Comparison of ENCODE assay signal across 1 cellular context in the genomic region with DNA sequence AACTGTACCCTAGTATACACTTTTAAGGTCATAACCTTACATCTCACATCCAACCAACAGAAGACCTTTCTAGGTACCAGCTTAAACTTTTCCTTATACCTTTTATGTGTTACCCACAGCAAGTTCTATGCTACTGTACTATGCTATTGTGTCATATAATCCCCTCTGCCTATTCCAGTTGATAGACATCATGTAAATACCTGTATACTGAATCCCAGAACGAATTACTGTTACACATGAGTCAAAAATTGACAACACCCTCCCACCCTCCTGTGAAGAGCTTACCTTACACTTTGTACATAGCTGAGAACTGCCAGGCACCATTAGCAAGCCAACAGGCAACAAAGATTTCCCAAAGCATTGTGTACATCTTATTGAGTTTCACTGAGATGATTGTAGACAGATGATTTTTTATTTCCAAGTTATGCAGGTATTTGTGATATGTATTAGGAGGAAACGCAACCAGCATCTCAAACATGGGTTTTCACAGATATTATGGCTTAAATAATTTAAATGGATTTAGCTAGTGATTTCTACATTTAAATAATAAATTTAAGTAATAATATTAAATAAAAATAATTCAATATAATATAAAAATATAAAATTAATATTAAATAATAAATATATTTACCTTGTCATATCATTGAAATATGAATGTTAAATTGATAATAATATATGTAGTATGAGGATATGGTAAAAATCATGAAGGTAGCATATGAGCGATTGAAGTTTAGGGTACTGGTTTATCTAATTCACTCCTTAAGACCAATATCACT.
TF ChIP-seq lines count a peak whose summit lies in the region.

No MANE protein-coding gene starts in this region.

TF ChIP-seq in IMR-90, 13 proteins besides CTCF, POLR2A, EP300 and RAD21:
- TF ChIP-seq ELK1 (IDR thresholded peaks at IDR 0.05; ENCODE audit: borderline replicate concordance, low read depth, low read length) (no peak), MAZ (IDR thresholded peaks at IDR 0.05; ENCODE audit: borderline replicate concordance, low read depth, low read length) (no peak), CHD1 (IDR thresholded peaks at IDR 0.05; ENCODE audit: low read depth, low read length) (no peak), RCOR1 (IDR thresholded peaks at IDR 0.05; ENCODE audit: insufficient replicate concordance, low read length) (no peak), BHLHE40 (IDR thresholded peaks at IDR 0.05; ENCODE audit: low read depth, low read length) (no peak), FOS (IDR thresholded peaks at IDR 0.05; ENCODE audit: low read depth, low read length) (no peak), RFX5 (IDR thresholded peaks at IDR 0.05; ENCODE audit: low read depth, low read length) (no peak), NFE2L2 (IDR thresholded peaks at IDR 0.05; ENCODE audit: low read depth, low read length) (no peak), SMC3 (IDR thresholded peaks at IDR 0.05; ENCODE audit: low read depth, low read length) (no peak)
